8 cellular contexts compared by ENCODE assay signal in the genomic region with DNA sequence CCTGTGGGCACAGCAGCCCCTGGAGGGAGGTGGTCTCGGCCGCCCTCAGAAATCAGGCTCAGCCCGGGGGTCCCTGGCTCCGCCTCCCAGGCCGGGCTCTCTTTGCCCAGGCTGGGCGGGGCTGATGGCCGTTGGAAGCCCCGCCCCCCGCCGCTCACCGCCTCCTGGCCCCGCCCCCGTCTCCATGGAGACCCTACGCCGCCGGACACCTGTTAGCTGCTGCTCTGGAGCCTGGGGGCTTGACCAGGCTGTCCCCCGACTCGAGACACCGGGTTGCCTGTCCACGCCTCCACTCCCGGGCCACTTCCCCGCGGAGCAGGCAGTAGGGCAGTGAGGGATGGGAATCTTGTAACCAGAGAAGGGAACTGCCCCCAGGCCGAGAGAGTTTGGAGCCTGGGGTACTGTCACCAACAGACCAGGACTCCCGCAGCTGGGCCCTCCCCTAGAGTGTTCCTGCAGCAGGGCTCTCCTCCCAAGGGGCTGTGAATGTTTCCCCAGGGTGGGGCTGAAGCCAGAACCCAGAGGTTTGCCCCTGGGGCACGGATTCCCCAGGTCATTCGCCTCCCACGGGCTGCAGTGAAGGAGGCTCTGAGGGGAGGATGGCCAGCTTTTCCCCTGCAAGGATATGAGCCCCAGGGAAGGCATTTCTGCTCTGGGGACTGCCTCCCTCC. TPM values are rescaled to one million over a fixed set of nuclear protein-coding genes. Genes with fewer than 3 reads are reported as not detected.
DNase-seq lines count a peak whose midpoint lies in the region; ATAC-seq lines count a peak whose summit lies in the region.

No MANE protein-coding gene starts in this region.

- H3K9me3 Mint-ChIP-seq in activated CD4-positive, alpha-beta T cell treated with anti-CD3 and anti-CD28 coated beads for 36 hours (ENCODE audit: low read depth), result peaks cover 4% of the 10 kb centered on the region
- H3K9me3 Mint-ChIP-seq in activated T-helper 1 cell treated with anti-CD3 and anti-CD28 coated beads, Interleukin-12 subunit alpha, Interleukin-12 subunit beta, Interleukin-2, Interleukin-4 antibody, amounts not matched to agents 30 ng/mL and 10 ng/mL and 1 ng/mL, durations not matched to agents 14 hours and 24 hours and 36 hours, result peaks cover 6% of the 10 kb centered on the region

- CTCF ChIA-PET in activated CD4-positive, alpha-beta T cell treated with anti-CD3 and anti-CD28 coated beads for 36 hours (lab: Charles Lee), result interaction anchor here (0.7 to 1.8 kb wide), 3 partner anchors 9 to 22 kb away, joined by 3 to 9 read pairs (median 5); no protein-coding TSS in a partner anchor

- peak overlapping the region; percentile 60 for H3K4me3 ChIP-seq in iPS-18c (ENCODE audit: insufficient read depth, low read depth, low read length)

- H3K9me3 ChIP-seq in iPS-18c (ENCODE audit: control insufficient read depth, insufficient read depth, low read length), result peaks cover 3% of the 10 kb centered on the region

- H3K36me3 Mint-ChIP-seq in activated CD4-positive, alpha-beta T cell treated with anti-CD3 and anti-CD28 coated beads for 36 hours (ENCODE audit: low read depth), result no peaks in the 10 kb centered on the region
- H3K36me3 Mint-ChIP-seq in activated T-helper 1 cell treated with anti-CD3 and anti-CD28 coated beads, Interleukin-12 subunit alpha, Interleukin-12 subunit beta, Interleukin-2, Interleukin-4 antibody, amounts not matched to agents 30 ng/mL and 10 ng/mL and 1 ng/mL, durations not matched to agents 14 hours and 24 hours and 36 hours (ENCODE audit: low read depth), result no peaks in the 10 kb centered on the region

- DNase-seq in activated CD4-positive, alpha-beta T cell treated with anti-CD3 and anti-CD28 coated beads for 36 hours, result peak; percentile 68
- DNase-seq in activated CD4-positive, alpha-beta T cell treated with anti-CD3 and anti-CD28 coated beads, Interleukin-2, amount 50 U/mL, for 4 hours, result no peak
- peak; percentile 7 for DNase-seq in activated T-helper 1 cell treated with anti-CD3 and anti-CD28 coated beads, Interleukin-12 subunit alpha, Interleukin-12 subunit beta, Interleukin-2, Interleukin-4 antibody, amounts not matched to agents 30 ng/mL and 10 ng/mL and 1 ng/mL, durations not matched to agents 14 hours and 24 hours and 36 hours (ENCODE audit: low spot score)
- DNase-seq in stimulated activated CD8-positive, alpha-beta memory T cell treated with anti-CD3 and anti-CD28 coated beads, Interleukin-2, amount 100 ng/mL, for 48 hours (ENCODE audit: low read depth in 2 of 2), result peak; percentile 32 to 44
- DNase-seq in HT-29 (ENCODE audit: low spot score) (no peak), T-helper 1 cell (no peak)

- H3K27me3 Mint-ChIP-seq in activated CD4-positive, alpha-beta T cell treated with anti-CD3 and anti-CD28 coated beads for 36 hours, result peaks cover 8% of the 10 kb centered on the region
- peaks cover 30% of the 10 kb centered on the region for H3K27me3 Mint-ChIP-seq in activated T-helper 1 cell treated with anti-CD3 and anti-CD28 coated beads, Interleukin-12 subunit alpha, Interleukin-12 subunit beta, Interleukin-2, Interleukin-4 antibody, amounts not matched to agents 30 ng/mL and 10 ng/mL and 1 ng/mL, durations not matched to agents 14 hours and 24 hours and 36 hours (ENCODE audit: insufficient read depth)

- ATAC-seq in activated CD4-positive, alpha-beta T cell treated with anti-CD3 and anti-CD28 coated beads for 36 hours, result peak; percentile 50
- peak; percentile 54 for ATAC-seq in HG03439 (IDR thresholded peaks at IDR 0.05; ENCODE audit: unreplicated experiment)

- POLR2A ChIA-PET in activated CD4-positive, alpha-beta T cell treated with anti-CD3 and anti-CD28 coated beads for 36 hours (lab: Charles Lee), result no interaction called here

- H3K27ac Mint-ChIP-seq in activated CD4-positive, alpha-beta T cell treated with anti-CD3 and anti-CD28 coated beads for 36 hours, result no peak overlapping the region
- no peak overlapping the region for H3K27ac Mint-ChIP-seq in activated T-helper 1 cell treated with anti-CD3 and anti-CD28 coated beads, Interleukin-12 subunit alpha, Interleukin-12 subunit beta, Interleukin-2, Interleukin-4 antibody, amounts not matched to agents 30 ng/mL and 10 ng/mL and 1 ng/mL, durations not matched to agents 14 hours and 24 hours and 36 hours

- H3K4me1 Mint-ChIP-seq in activated CD4-positive, alpha-beta T cell treated with anti-CD3 and anti-CD28 coated beads for 36 hours, result peaks cover 9% of the 10 kb centered on the region
- peaks cover 17% of the 10 kb centered on the region for H3K4me1 Mint-ChIP-seq in activated T-helper 1 cell treated with anti-CD3 and anti-CD28 coated beads, Interleukin-12 subunit alpha, Interleukin-12 subunit beta, Interleukin-2, Interleukin-4 antibody, amounts not matched to agents 30 ng/mL and 10 ng/mL and 1 ng/mL, durations not matched to agents 14 hours and 24 hours and 36 hours (ENCODE audit: low read depth)

- H3K4me3 Mint-ChIP-seq in activated CD4-positive, alpha-beta T cell treated with anti-CD3 and anti-CD28 coated beads for 36 hours, result no peak overlapping the region
- H3K4me3 Mint-ChIP-seq in activated T-helper 1 cell treated with anti-CD3 and anti-CD28 coated beads, Interleukin-12 subunit alpha, Interleukin-12 subunit beta, Interleukin-2, Interleukin-4 antibody, amounts not matched to agents 30 ng/mL and 10 ng/mL and 1 ng/mL, durations not matched to agents 14 hours and 24 hours and 36 hours, result no peak overlapping the region

- intact Hi-C loops in activated CD4-positive, alpha-beta T cell treated with anti-CD3 and anti-CD28 coated beads for 36 hours (cut with DNase I, micrococcal nuclease), result loop anchor here in 1 of 2 experiments (2.0 kb wide), 1 partner anchor 126 kb away; no protein-coding TSS in a partner anchor
- intact Hi-C loops in activated T-helper 1 cell treated with anti-CD3 and anti-CD28 coated beads, Interleukin-12 subunit alpha, Interleukin-12 subunit beta, Interleukin-2, Interleukin-4 antibody, amounts not matched to agents 30 ng/mL and 10 ng/mL and 1 ng/mL, durations not matched to agents 14 hours and 24 hours and 36 hours (cut with micrococcal nuclease), result loop anchor here (10.0 kb wide), 1 partner anchor 1026 kb away; no protein-coding TSS in a partner anchor

RNA-seq across cellular contexts. Expression of gene RPL32, which starts 27.8 kb away (rescaled TPM):
- 1,000 to 10,000 TPM; 2,842 to 4,727 TPM for total RNA-seq in activated CD4-positive, alpha-beta T cell treated with anti-CD3 and anti-CD28 coated beads for 36 hours
- total RNA-seq in activated T-helper 1 cell treated with anti-CD3 and anti-CD28 coated beads, Interleukin-12 subunit alpha, Interleukin-12 subunit beta, Interleukin-2, Interleukin-4 antibody, amounts not matched to agents 30 ng/mL and 10 ng/mL and 1 ng/mL, durations not matched to agents 14 hours and 24 hours and 36 hours, result 1,952 and 1,970 TPM in 2 replicates
- 1,047 and 1,077 TPM in 2 replicates for total RNA-seq in HT-29 (2014; rRNA removed; shearing (Covaris generic))

Comparison
In these comparisons a context has a peak if more than half of its experiments do, and no peak if none do; other contexts are left out.
1. DNase-seq: peak in activated CD4-positive, alpha-beta T cell treated with anti-CD3 and anti-CD28 coated beads for 36 hours (single experiment), activated T-helper 1 cell treated with anti-CD3 and anti-CD28 coated beads, Interleukin-12 subunit alpha, Interleukin-12 subunit beta, Interleukin-2, Interleukin-4 antibody, amounts not matched to agents 30 ng/mL and 10 ng/mL and 1 ng/mL, durations not matched to agents 14 hours and 24 hours and 36 hours (single experiment) and stimulated activated CD8-positive, alpha-beta memory T cell treated with anti-CD3 and anti-CD28 coated beads, Interleukin-2, amount 100 ng/mL, for 48 hours (2 of 2); none in activated CD4-positive, alpha-beta T cell treated with anti-CD3 and anti-CD28 coated beads, Interleukin-2, amount 50 U/mL, for 4 hours (0 of 2), HT-29 (single experiment) and T-helper 1 cell (0 of 5).